Comparison of ENCODE assay signal across 27 cellular contexts in genomic region chr18:80178935-80179818, GRCh38.
DNase-seq lines count a peak whose midpoint lies in the region; ATAC-seq, FAIRE-seq and TF ChIP-seq lines count a peak whose summit lies in the region.
"Had no signal": no experiment of that assay in that cellular context is flagged by ENCODE, and none has a peak within 500 bp of the region (broad histone marks: within the 10 kb centered on the region; RNA-seq: fewer than 3 reads in every experiment).

No MANE protein-coding gene starts in this region.

- DNase-seq in keratinocyte (ENCODE audit: low read depth, low spot score), result peak; percentile 85
- no peak for DNase-seq in thyroid gland
- DNase-seq in pancreas, result no peak
- no peak for DNase-seq in HuH-7.5 (ENCODE audit: low spot score)
- DNase-seq: activated CD4-positive, alpha-beta T cell treated with anti-CD3 and anti-CD28 coated beads for 1 hour; activated CD8-positive, alpha-beta T cell treated with anti-CD3 and anti-CD28 coated beads for 36 hours; GOT3; islet precursor cell; natural killer cell; NCI-H1105; NCI-H187 treated with DMSO at 0.1 percent for 48 hours; NCI-H748 treated with DMSO at 0.1 percent for 48 hours; SK-N-SH; stimulated activated CD4-positive, alpha-beta T cell treated with anti-CD3 and anti-CD28 coated beads, Interleukin-2, amount 100 ng/mL, for 24 hours; T-helper 2 cell had no signal

- H3K27me3 ChIP-seq in keratinocyte (ENCODE audit: control insufficient read depth, extremely low read depth, insufficient read depth, low read length) (no peaks in the 10 kb centered on the region), thyroid gland (no peaks in the 10 kb centered on the region), pancreas (no peaks in the 10 kb centered on the region)

- H3K4me3 Mint-ChIP-seq in brain, result no peak overlapping the region
- H3K4me3 Mint-ChIP-seq: activated CD8-positive, alpha-beta T cell treated with anti-CD3 and anti-CD28 coated beads for 36 hours; activated naive CD4-positive, alpha-beta T cell treated with anti-CD3 and anti-CD28 coated beads, Interleukin-2, amount 50 U/mL, for 24 hours; natural killer cell; type B pancreatic cell had no signal

- peaks cover 13% of the 10 kb centered on the region for H3K9me1 ChIP-seq in keratinocyte (ENCODE audit: control insufficient read depth, extremely low read depth, insufficient read depth, low read length)

- ATAC-seq in GM21528 (IDR thresholded peaks at IDR 0.05; ENCODE audit: low FRiP score, unreplicated experiment) (no peak), pancreas (no peak), GM21619 (IDR thresholded peaks at IDR 0.05; ENCODE audit: unreplicated experiment) (no peak)
- ATAC-seq: activated CD8-positive, alpha-beta T cell treated with anti-CD3 and anti-CD28 coated beads for 36 hours; natural killer cell had no signal

- no peaks in the 10 kb centered on the region for H4K20me1 ChIP-seq in keratinocyte (ENCODE audit: control insufficient read depth, extremely low read depth, insufficient read depth, low read length)

- TF ChIP-seq CTCF in HEK293 (tag by site-specific recombination; IDR thresholded peaks at IDR 0.05) (no peak), brain (conservative IDR thresholded peaks at IDR 0.05) (no peak), keratinocyte (optimal IDR thresholded peaks at IDR 0.05 in 1 of 3, IDR thresholded peaks at IDR 0.05 in 1 of 3, conservative IDR thresholded peaks at IDR 0.05 in 1 of 3; ENCODE audit: extremely low read depth in 1 of 3, insufficient read depth in 2 of 3, low read length in 3 of 3) (no peak), thyroid gland (IDR thresholded peaks at IDR 0.05) (no peak), pancreas (IDR thresholded peaks at IDR 0.05) (no peak)

- CTCF ChIA-PET in HEK293 (lab: Yijun Ruan, JAX), result no interaction called here

- H3K36me3 Mint-ChIP-seq in brain, result peaks cover 10% of the 10 kb centered on the region
- H3K36me3 Mint-ChIP-seq: activated naive CD4-positive, alpha-beta T cell treated with anti-CD3 and anti-CD28 coated beads, Interleukin-2, amount 50 U/mL, for 24 hours; natural killer cell; type B pancreatic cell had no signal

- 88 to 96% methylated on average over 27 to 29 of the region's 30 CpGs for WGBS in thyroid gland, 2 donors
- 87 to 92% methylated on average over 30 of the region's 30 CpGs for WGBS in pancreas, 2 donors

- H2AFZ ChIP-seq in keratinocyte (ENCODE audit: control insufficient read depth, low read length), result peak overlapping the region; percentile 30
- H2AFZ ChIP-seq: parathyroid adenoma had no signal

- H3K36me3 ChIP-seq in HEK293 (ENCODE audit: control insufficient read depth in 2 of 2, insufficient read depth in 1 of 2, low read length in 2 of 2) (no peaks in the 10 kb centered on the region), keratinocyte (ENCODE audit: control insufficient read depth in 2 of 2, extremely low read depth in 1 of 2, insufficient read depth in 2 of 2, low read length in 2 of 2) (no peaks in the 10 kb centered on the region), thyroid gland (no peaks in the 10 kb centered on the region), pancreas (no peaks in the 10 kb centered on the region)

- dilution Hi-C loops in keratinocyte (cut with MboI; ENCODE audit: extremely low pct_ligation_motif_present, low sequenced_read_pairs), result no loop called here

- H3K27me3 Mint-ChIP-seq in brain, result peaks cover 4% of the 10 kb centered on the region
- H3K27me3 Mint-ChIP-seq: type B pancreatic cell had no signal

- POLR2A ChIA-PET in HEK293 (lab: Yijun Ruan, JAX), result no interaction called here

- FAIRE-seq in keratinocyte (lab: Jason Lieb, UNC), result peak; percentile 90
- FAIRE-seq in pancreas (lab: Jason Lieb, UNC), result no peak
- FAIRE-seq: D721Med had no signal

- H3K27ac Mint-ChIP-seq in brain, result peak overlapping the region in 3 of 5 experiments; percentile 30 to 97 (median 82)
- H3K27ac Mint-ChIP-seq: activated CD8-positive, alpha-beta T cell treated with anti-CD3 and anti-CD28 coated beads for 36 hours; activated naive CD4-positive, alpha-beta T cell treated with anti-CD3 and anti-CD28 coated beads, Interleukin-2, amount 50 U/mL, for 24 hours; activated T-helper 2 cell treated with anti-CD3 and anti-CD28 coated beads, Interferon-gamma antibody, Interleukin-2, Interleukin-4, amounts not matched to agents 10 μg/mL and 5 μg/mL and 100 μg/mL, durations not matched to agents 14 hours and 24 hours and 36 hours; natural killer cell; type B pancreatic cell had no signal

- peak overlapping the region; percentile 79 for H3K9ac ChIP-seq in keratinocyte (ENCODE audit: control insufficient read depth, extremely low read depth, insufficient read depth, low read length)
- H3K9ac ChIP-seq: parathyroid adenoma, SK-N-SH had no signal

- H3K79me2 ChIP-seq in keratinocyte (ENCODE audit: control insufficient read depth, insufficient read depth, low read length), result peaks cover 19% of the 10 kb centered on the region
- H3K79me2 ChIP-seq: parathyroid adenoma had no signal

- no peak for TF ChIP-seq POLR2A in thyroid gland (IDR thresholded peaks at IDR 0.05)

- peaks cover 48% of the 10 kb centered on the region for H3K4me1 Mint-ChIP-seq in brain

- H3K9me3 ChIP-seq in HEK293 (ENCODE audit: control insufficient read depth, insufficient read depth, low read depth, low read length) (no peaks in the 10 kb centered on the region), keratinocyte (ENCODE audit: control insufficient read depth, low read depth, low read length) (no peaks in the 10 kb centered on the region), thyroid gland (no peaks in the 10 kb centered on the region), pancreas (no peaks in the 10 kb centered on the region)
- H3K9me3 ChIP-seq: SK-N-SH had no signal

- H3K4me3 ChIP-seq in HEK293 (ENCODE audit: low read depth, low read length), result no peak overlapping the region
- H3K4me3 ChIP-seq in keratinocyte (ENCODE audit: control insufficient read depth in 2 of 3, extremely low read depth in 1 of 3, insufficient read depth in 2 of 3, low read depth in 1 of 3, low read length in 3 of 3), result peak overlapping the region in 2 of 3 experiments; percentile 17 to 41
- H3K4me3 ChIP-seq in thyroid gland (replicated peaks in 1 of 3), result no peak overlapping the region
- no peak overlapping the region for H3K4me3 ChIP-seq in pancreas
- H3K4me3 ChIP-seq: coronary artery, smooth muscle cell had no signal

- H3K27ac ChIP-seq in HEK293 (ENCODE audit: extremely low read depth, low read depth, low read length) (no peak overlapping the region), keratinocyte (ENCODE audit: control insufficient read depth, insufficient read depth, low read length) (peak overlapping the region; percentile 88), thyroid gland (peak overlapping the region in 2 of 3 donors; percentile 33 to 98), pancreas (no peak overlapping the region)
- H3K27ac ChIP-seq: C4-2B, coronary artery, parathyroid adenoma had no signal

- H3K9me3 Mint-ChIP-seq in brain, result peaks cover 0 to 7% (median 0%) of the 10 kb centered on the region in 5 experiments
- H3K9me3 Mint-ChIP-seq: activated CD8-positive, alpha-beta T cell treated with anti-CD3 and anti-CD28 coated beads for 36 hours; activated naive CD4-positive, alpha-beta T cell treated with anti-CD3 and anti-CD28 coated beads, Interleukin-2, amount 50 U/mL, for 24 hours; activated T-helper 2 cell treated with anti-CD3 and anti-CD28 coated beads, Interferon-gamma antibody, Interleukin-2, Interleukin-4, amounts not matched to agents 10 μg/mL and 5 μg/mL and 100 μg/mL, durations not matched to agents 14 hours and 24 hours and 36 hours; natural killer cell; type B pancreatic cell had no signal

- intact Hi-C loops in thyroid gland (cut with DNase I), result no loop called here
- intact Hi-C loops in pancreas (cut with DNase I), result no loop called here

- no peaks in the 10 kb centered on the region for H3K4me1 ChIP-seq in HEK293 (ENCODE audit: control insufficient read depth, insufficient read depth, low read length)
- H3K4me1 ChIP-seq in keratinocyte (ENCODE audit: control insufficient read depth, extremely low read depth, insufficient read depth, low read length), result peaks cover 59% of the 10 kb centered on the region
- peaks cover 29 to 53% of the 10 kb centered on the region in 2 donors for H3K4me1 ChIP-seq in thyroid gland
- H3K4me1 ChIP-seq in pancreas, result no peaks in the 10 kb centered on the region

- H3K4me2 ChIP-seq in keratinocyte (ENCODE audit: control insufficient read depth, extremely low read depth, insufficient read depth, low read depth, low read length), result peak overlapping the region; percentile 85
- H3K4me2 ChIP-seq: SK-N-SH, smooth muscle cell had no signal

TF ChIP-seq in HEK293, 187 proteins besides CTCF, POLR2A, EP300 and RAD21:
- TF ChIP-seq ZNF202 (tag by site-specific recombination; IDR thresholded peaks at IDR 0.05; ENCODE audit: borderline replicate concordance), result no peak
- TF ChIP-seq ZNF146 (tag by site-specific recombination; IDR thresholded peaks at IDR 0.05), result no peak
- TF ChIP-seq ZFHX2 (tag by site-specific recombination; conservative IDR thresholded peaks at IDR 0.05), result peak; percentile 29
- TF ChIP-seq KLF1 (tag by site-specific recombination; IDR thresholded peaks at IDR 0.05), result 0 out of 2 replicates have a peak, but pooled peaks have one; percentile 22
- no peak for TF ChIP-seq ZNF473 (tag by site-specific recombination; IDR thresholded peaks at IDR 0.05)
- no peak for TF ChIP-seq ZNF624 (tag by site-specific recombination; IDR thresholded peaks at IDR 0.05)
- TF ChIP-seq ZNF692 (tag by site-specific recombination; IDR thresholded peaks at IDR 0.05), result no peak

Comparison
In these comparisons a context has a peak if more than half of its experiments do, and no peak if none do; other contexts are left out.
1. H3K27ac ChIP-seq: peak in keratinocyte (single experiment) and thyroid gland (2 of 3); none in HEK293 (single experiment) and pancreas (0 of 4).
2. H3K4me3 ChIP-seq: peak in keratinocyte (2 of 3); none in HEK293 (single experiment), thyroid gland (0 of 3) and pancreas (0 of 4).